ENCODE assay signal across 13 cellular contexts in the genomic region with DNA sequence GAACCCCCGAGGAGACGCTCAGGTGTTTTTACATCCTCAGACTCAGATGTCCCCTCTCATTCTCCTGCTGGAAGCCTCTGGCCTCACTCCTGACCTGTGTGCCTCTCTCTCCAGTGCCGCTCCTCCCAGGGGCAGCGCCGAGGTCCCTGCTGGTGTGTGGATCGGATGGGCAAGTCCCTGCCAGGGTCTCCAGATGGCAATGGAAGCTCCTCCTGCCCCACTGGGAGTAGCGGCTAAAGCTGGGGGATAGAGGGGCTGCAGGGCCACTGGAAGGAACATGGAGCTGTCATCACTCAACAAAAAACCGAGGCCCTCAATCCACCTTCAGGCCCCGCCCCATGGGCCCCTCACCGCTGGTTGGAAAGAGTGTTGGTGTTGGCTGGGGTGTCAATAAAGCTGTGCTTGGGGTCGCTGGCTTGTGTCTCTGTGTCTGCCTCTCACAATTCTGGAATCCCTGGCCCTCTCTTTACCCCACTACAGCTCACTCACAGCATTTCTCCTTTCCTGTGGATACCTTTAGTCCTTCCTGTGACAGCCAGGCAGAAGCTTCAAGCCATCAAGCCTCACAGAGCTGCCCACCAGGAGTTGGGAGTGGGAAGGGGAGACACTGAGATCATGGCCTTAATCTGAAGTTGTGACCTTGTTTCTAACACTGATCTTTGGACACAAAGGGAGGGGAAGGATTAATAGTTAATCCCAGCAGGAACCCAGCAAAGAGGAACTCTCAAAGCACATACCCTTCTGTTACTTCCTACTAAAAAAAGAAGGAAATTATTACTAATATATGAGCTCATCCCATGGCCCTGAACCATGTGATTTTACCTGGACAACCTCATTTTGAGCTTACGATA. TPM values are rescaled to one million over a fixed set of nuclear protein-coding genes. Genes with fewer than 3 reads are reported as not detected.
DNase-seq lines count a peak whose midpoint lies in the region; ATAC-seq and TF ChIP-seq lines count a peak whose summit lies in the region.
"Had no signal": no experiment of that assay in that cellular context is flagged by ENCODE, and none has a peak within 500 bp of the region (broad histone marks: within the 10 kb centered on the region; RNA-seq: fewer than 3 reads in every experiment).

No MANE protein-coding gene starts in this region.

- TF ChIP-seq CTCF in right lobe of liver (IDR thresholded peaks at IDR 0.05): no peak

- H3K27ac Mint-ChIP-seq in activated naive CD8-positive, alpha-beta T cell: peak overlapping the region; percentile 96
- no peak overlapping the region for H3K27ac Mint-ChIP-seq in activated CD4-positive, alpha-beta T cell treated with anti-CD3 and anti-CD28 coated beads, Interleukin-2, amount 10 ng/mL, durations not matched to agents 24 days and 14 days

- H3K27me3 ChIP-seq in BLaER1 treated with 17β-estradiol and CSF1 and Interleukin-3, amounts not matched to agents 10 nM and 100 nM: peaks cover 0 to 7% (median 5%) of the 10 kb centered on the region in 11 experiments; a peak in 17 of 22 replicates
- no peaks in the 10 kb centered on the region for H3K27me3 ChIP-seq in right lobe of liver

- peak; percentile 45 to 64 (median 60) for ATAC-seq in right lobe of liver

- H3K9me3 ChIP-seq in BLaER1 treated with 17β-estradiol and CSF1 and Interleukin-3, amounts not matched to agents 10 nM and 100 nM (replicated peaks in 1 of 11): no peaks in the 10 kb centered on the region
- H3K9me3 ChIP-seq in right lobe of liver: no peaks in the 10 kb centered on the region

- no peak overlapping the region for H3K4me3 ChIP-seq in BLaER1 treated with 17β-estradiol and CSF1 and Interleukin-3, amounts not matched to agents 10 nM and 100 nM
- no peak overlapping the region for H3K4me3 ChIP-seq in right lobe of liver

- no peaks in the 10 kb centered on the region for H3K36me3 Mint-ChIP-seq in activated naive CD8-positive, alpha-beta T cell
- no peaks in the 10 kb centered on the region for H3K36me3 Mint-ChIP-seq in activated CD4-positive, alpha-beta T cell treated with anti-CD3 and anti-CD28 coated beads, Interleukin-2, amount 10 ng/mL, durations not matched to agents 24 days and 14 days (ENCODE audit: low read depth)

- H3K4me3 Mint-ChIP-seq in activated naive CD8-positive, alpha-beta T cell: peak overlapping the region; percentile 22
- no peak overlapping the region for H3K4me3 Mint-ChIP-seq in activated CD4-positive, alpha-beta T cell treated with anti-CD3 and anti-CD28 coated beads, Interleukin-2, amount 10 ng/mL, durations not matched to agents 24 days and 14 days

- peak overlapping the region in 4 of 11 experiments; percentile 4 to 39 (median 28); a peak in 5 of 22 replicates for H3K9ac ChIP-seq in BLaER1 treated with 17β-estradiol and CSF1 and Interleukin-3, amounts not matched to agents 10 nM and 100 nM

- WGBS in right lobe of liver (ENCODE audit: insufficient coverage, low coverage, low lambda C conversion rate, missing lambda C conversion rate): 45% methylated on average over 4 of the region's 12 CpGs

- H4K20me1 ChIP-seq in BLaER1 treated with 17β-estradiol and CSF1 and Interleukin-3, amounts not matched to agents 10 nM and 100 nM: no peaks in the 10 kb centered on the region; a peak in 1 of 22 replicates

- TF ChIP-seq POLR2A in right lobe of liver (IDR thresholded peaks at IDR 0.05): no peak

- H3K36me3 ChIP-seq in BLaER1 treated with 17β-estradiol and CSF1 and Interleukin-3, amounts not matched to agents 10 nM and 100 nM: no peaks in the 10 kb centered on the region
- no peaks in the 10 kb centered on the region for H3K36me3 ChIP-seq in right lobe of liver

- peak overlapping the region; percentile 39 to 89 (median 72); a peak in 21 of 22 replicates for H3K4me2 ChIP-seq in BLaER1 treated with 17β-estradiol and CSF1 and Interleukin-3, amounts not matched to agents 10 nM and 100 nM

- peak overlapping the region in 7 of 11 experiments; percentile 28 to 76 (median 51); a peak in 11 of 22 replicates for H3K27ac ChIP-seq in BLaER1 treated with 17β-estradiol and CSF1 and Interleukin-3, amounts not matched to agents 10 nM and 100 nM
- H3K27ac ChIP-seq in right lobe of liver: peak overlapping the region; percentile 47 to 77 (median 67)

- intact Hi-C loops in right lobe of liver (cut with DNase I): loop anchor here in 1 of 2 donors (5.0 kb wide), 1 partner anchor 35 kb away; no protein-coding TSS in a partner anchor
- intact Hi-C loops in activated CD4-positive, alpha-beta T cell treated with anti-CD3 and anti-CD28 coated beads, Interleukin-2, amount 10 ng/mL, durations not matched to agents 24 days and 14 days (cut with micrococcal nuclease): no loop called here

- H3K27me3 Mint-ChIP-seq in activated naive CD8-positive, alpha-beta T cell: no peaks in the 10 kb centered on the region
- H3K27me3 Mint-ChIP-seq in activated CD4-positive, alpha-beta T cell treated with anti-CD3 and anti-CD28 coated beads, Interleukin-2, amount 10 ng/mL, durations not matched to agents 24 days and 14 days: peaks cover 9% of the 10 kb centered on the region

- H3K4me1 ChIP-seq in BLaER1 treated with 17β-estradiol and CSF1 and Interleukin-3, amounts not matched to agents 10 nM and 100 nM: peaks cover 45 to 77% (median 54%) of the 10 kb centered on the region in 10 experiments
- peaks cover 0 to 49% (median 23%) of the 10 kb centered on the region in 4 donors for H3K4me1 ChIP-seq in right lobe of liver

- peaks cover 59% of the 10 kb centered on the region for H3K4me1 Mint-ChIP-seq in activated naive CD8-positive, alpha-beta T cell (ENCODE audit: low read depth)
- H3K4me1 Mint-ChIP-seq in activated CD4-positive, alpha-beta T cell treated with anti-CD3 and anti-CD28 coated beads, Interleukin-2, amount 10 ng/mL, durations not matched to agents 24 days and 14 days: peaks cover 33% of the 10 kb centered on the region

- H3K9me3 Mint-ChIP-seq in activated naive CD8-positive, alpha-beta T cell (ENCODE audit: low read depth): no peaks in the 10 kb centered on the region
- H3K9me3 Mint-ChIP-seq in activated CD4-positive, alpha-beta T cell treated with anti-CD3 and anti-CD28 coated beads, Interleukin-2, amount 10 ng/mL, durations not matched to agents 24 days and 14 days: no peaks in the 10 kb centered on the region

- DNase-seq in DMS53 treated with DMSO at 0.1 percent for 48 hours (lab: John Stamatoyannopoulos, UW; ENCODE audit: unreplicated experiment) (peak; percentile 56), right lobe of liver (no peak), NCI-H1417 (lab: John Stamatoyannopoulos, UW) (no peak), NCI-H2171 (lab: John Stamatoyannopoulos, UW) (no peak)
- DNase-seq in activated CD4-positive, alpha-beta T cell treated with anti-CD3 and anti-CD28 coated beads, Interleukin-2, amount 10 ng/mL, durations not matched to agents 24 days and 14 days: no peak
- no peak for DNase-seq in activated effector memory CD4-positive, alpha-beta T cell treated with anti-CD3 and anti-CD28 coated beads, Interleukin-2, amount 50 U/mL, for 16 hours
- DNase-seq: anterior cingulate cortex; NCI-H1436; NK-92 treated with Interleukin-12 subunit alpha and Interleukin-12 subunit beta, amount 100 ng/mL, for 24 hours had no signal

RNA-seq across cellular contexts. Expression of a gene that starts 1.1 kb away (rescaled TPM):
- 1 to 10 TPM in 3 of 6 experiments, under 1 TPM in 3; 0.62 to 3.4 (median 0.99) TPM for total RNA-seq in right lobe of liver
- total RNA-seq in activated CD4-positive, alpha-beta T cell treated with anti-CD3 and anti-CD28 coated beads, Interleukin-2, amount 10 ng/mL, durations not matched to agents 24 days and 14 days: not detected in 2 replicates
- total RNA-seq: lung microvascular endothelial cell, temporal lobe had no signal

RNA-seq across cellular contexts. Expression of a gene that starts 4.7 kb away (rescaled TPM):
- total RNA-seq in right lobe of liver: 10 to 100 TPM in 2 of 6 experiments, 1 to 10 TPM in 4; 1.7 to 25.4 (median 4.9) TPM
- not detected in 2 replicates for total RNA-seq in activated CD4-positive, alpha-beta T cell treated with anti-CD3 and anti-CD28 coated beads, Interleukin-2, amount 10 ng/mL, durations not matched to agents 24 days and 14 days

RNA-seq across cellular contexts. Expression of a gene that starts 23.0 kb away (rescaled TPM):
- total RNA-seq in right lobe of liver: 10 to 100 TPM; 12.3 to 18.2 (median 14.4) TPM
- total RNA-seq in activated CD4-positive, alpha-beta T cell treated with anti-CD3 and anti-CD28 coated beads, Interleukin-2, amount 10 ng/mL, durations not matched to agents 24 days and 14 days: 35.6 TPM in 2 replicates

RNA-seq across cellular contexts. Expression of a gene that starts 52.3 kb away (rescaled TPM):
- 100 to 1,000 TPM in 3 of 6 experiments, 10 to 100 TPM in 3; 50.5 to 139 (median 86.9) TPM for total RNA-seq in right lobe of liver
- total RNA-seq in activated CD4-positive, alpha-beta T cell treated with anti-CD3 and anti-CD28 coated beads, Interleukin-2, amount 10 ng/mL, durations not matched to agents 24 days and 14 days: 1.8 and 2.3 TPM in 2 replicates
